In genomic region chr6:170022291-170022722, GRCh38 we compare ENCODE assay signal across 13 cellular contexts.
"Had no signal": no experiment of that assay in that cellular context is flagged by ENCODE, and none has a peak within 500 bp of the region (broad histone marks: within the 10 kb centered on the region; RNA-seq: fewer than 3 reads in every experiment).

No MANE protein-coding gene starts in this region.

- H3K27ac Mint-ChIP-seq: activated naive CD4-positive, alpha-beta T cell treated with anti-CD3 and anti-CD28 coated beads, Interleukin-2, amount 50 U/mL, for 72 hours; mesothelial cell of epicardium had no signal

- H3K36me3 ChIP-seq: esophagus muscularis mucosa, SJSA1, uterus had no signal

- H3K27me3 ChIP-seq: SJSA1, uterus had no signal

- H3K9me3 ChIP-seq: esophagus muscularis mucosa, uterus had no signal

- H3K4me3 Mint-ChIP-seq: brain; central memory CD8-positive, alpha-beta T cell; mesothelial cell of epicardium had no signal

- H3K36me3 Mint-ChIP-seq: activated naive CD4-positive, alpha-beta T cell treated with anti-CD3 and anti-CD28 coated beads, Interleukin-2, amount 50 U/mL, for 72 hours; brain; mesothelial cell of epicardium had no signal

- H3K4me3 ChIP-seq: SJSA1, uterus had no signal

- H3K4me1 Mint-ChIP-seq: central memory CD8-positive, alpha-beta T cell had no signal

- DNase-seq: activated CD4-positive, alpha-beta T cell treated with anti-CD3 and anti-CD28 coated beads, Interleukin-2, amount 50 U/mL, for 1 hour; hippocampal formation; stimulated activated CD4-positive, alpha-beta T cell treated with anti-CD3 and anti-CD28 coated beads, Interleukin-4, amount 100 ng/mL, for 1 hour; stimulated activated naive CD4-positive, alpha-beta T cell treated with Interleukin-2 at 50 U/mL for 16 hours had no signal

- H3K27ac ChIP-seq: coronary artery, esophagus muscularis mucosa, SJSA1, uterus had no signal

- H3K4me1 ChIP-seq: SJSA1, uterus had no signal

- ATAC-seq: activated CD4-positive, CD25-positive, alpha-beta regulatory T cell treated with anti-CD3 and anti-CD28 coated beads, Interleukin-2, amount 50 U/mL, for 24 hours; activated naive CD4-positive, alpha-beta T cell treated with anti-CD3 and anti-CD28 coated beads, Interleukin-2, amount 50 U/mL, for 72 hours had no signal

- H3K9me3 Mint-ChIP-seq: activated naive CD4-positive, alpha-beta T cell treated with anti-CD3 and anti-CD28 coated beads, Interleukin-2, amount 50 U/mL, for 72 hours; central memory CD8-positive, alpha-beta T cell; mesothelial cell of epicardium had no signal
